ENCODE assay signal across 24 cellular contexts in genomic region chr11:78916759-78917158, GRCh38.
DNase-seq lines count a peak whose midpoint lies in the region; ATAC-seq, FAIRE-seq and TF ChIP-seq lines count a peak whose summit lies in the region.
"Had no signal": no experiment of that assay in that cellular context is flagged by ENCODE, and none has a peak within 500 bp of the region (broad histone marks: within the 10 kb centered on the region; RNA-seq: fewer than 3 reads in every experiment).

No MANE protein-coding gene starts in this region.

- H3K27ac Mint-ChIP-seq in mesothelial cell of epicardium = no peak overlapping the region
- H3K27ac Mint-ChIP-seq: activated naive CD4-positive, alpha-beta T cell treated with anti-CD3 and anti-CD28 coated beads, Interleukin-2, amount 10 ng/mL, durations not matched to agents 7 days and 5 days; H9; memory B cell; stimulated activated naive B cell treated with anti-CD40 and anti-IgM and Interleukin-4, amounts not matched to agents 10 μg/mL and 1 μg/mL and 100 μg/mL, for 72 hours had no signal

- no peak overlapping the region for H3K4me2 ChIP-seq in DND-41 (ENCODE audit: insufficient read depth, low read length)

- H3K4me1 Mint-ChIP-seq in mesothelial cell of epicardium = peaks cover 24% of the 10 kb centered on the region
- H3K4me1 Mint-ChIP-seq: activated naive CD4-positive, alpha-beta T cell treated with anti-CD3 and anti-CD28 coated beads, Interleukin-2, amount 10 ng/mL, durations not matched to agents 7 days and 5 days; stimulated activated naive B cell treated with anti-CD40 and anti-IgM and Interleukin-4, amounts not matched to agents 10 μg/mL and 1 μg/mL and 100 μg/mL, for 72 hours had no signal

- H3K36me3 ChIP-seq in DND-41 (ENCODE audit: insufficient read depth, low read length) = no peaks in the 10 kb centered on the region
- H3K36me3 ChIP-seq in bronchial epithelial cell (ENCODE audit: control insufficient read depth, insufficient read depth, low read length) = no peaks in the 10 kb centered on the region

- H3K79me2 ChIP-seq in DND-41 (ENCODE audit: insufficient read depth, low read length) = no peaks in the 10 kb centered on the region

- H3K9me3 ChIP-seq in DND-41 (ENCODE audit: insufficient read depth, low read length, severe bottlenecking) = no peaks in the 10 kb centered on the region
- H3K9me3 ChIP-seq: testis had no signal

- no peaks in the 10 kb centered on the region for H3K9me3 Mint-ChIP-seq in mesothelial cell of epicardium
- H3K9me3 Mint-ChIP-seq: activated naive CD4-positive, alpha-beta T cell treated with anti-CD3 and anti-CD28 coated beads, Interleukin-2, amount 10 ng/mL, durations not matched to agents 7 days and 5 days; H9 had no signal

- H3K36me3 Mint-ChIP-seq in mesothelial cell of epicardium = no peaks in the 10 kb centered on the region
- H3K36me3 Mint-ChIP-seq: activated naive CD4-positive, alpha-beta T cell treated with anti-CD3 and anti-CD28 coated beads, Interleukin-2, amount 10 ng/mL, durations not matched to agents 7 days and 5 days; memory B cell; stimulated activated naive B cell treated with anti-CD40 and anti-IgM and Interleukin-4, amounts not matched to agents 10 μg/mL and 1 μg/mL and 100 μg/mL, for 72 hours had no signal

- no peaks in the 10 kb centered on the region for H3K4me1 ChIP-seq in DND-41 (ENCODE audit: insufficient read depth, low read length)

- TF ChIP-seq CTCF in DND-41 (IDR thresholded peaks at IDR 0.05; ENCODE audit: borderline replicate concordance, extremely low read depth, low read length, poor library complexity, severe bottlenecking) (peak; percentile 5), bronchial epithelial cell (IDR thresholded peaks at IDR 0.05; ENCODE audit: insufficient read depth, low read length, severe bottlenecking) (peak; percentile 13), mesothelial cell of epicardium (IDR thresholded peaks at IDR 0.05; ENCODE audit: unreplicated experiment) (peak; percentile 24)

- ATAC-seq in DND-41 (ENCODE audit: insufficient read depth, low read depth) (no peak), GM21367 (IDR thresholded peaks at IDR 0.05; ENCODE audit: unreplicated experiment) (no peak)
- ATAC-seq: stimulated activated naive B cell treated with anti-CD40 and anti-IgM and Interleukin-4, amounts not matched to agents 10 μg/mL and 1 μg/mL and 100 μg/mL, for 72 hours had no signal

- H3K4me3 Mint-ChIP-seq in mesothelial cell of epicardium = no peak overlapping the region
- H3K4me3 Mint-ChIP-seq: activated naive CD4-positive, alpha-beta T cell treated with anti-CD3 and anti-CD28 coated beads, Interleukin-2, amount 10 ng/mL, durations not matched to agents 7 days and 5 days; H9; memory B cell; stimulated activated naive B cell treated with anti-CD40 and anti-IgM and Interleukin-4, amounts not matched to agents 10 μg/mL and 1 μg/mL and 100 μg/mL, for 72 hours had no signal

- H3K9ac ChIP-seq in DND-41 (ENCODE audit: low read depth, low read length) = no peak overlapping the region

- H2AFZ ChIP-seq in DND-41 (ENCODE audit: low read depth, low read length) = no peak overlapping the region

- no peaks in the 10 kb centered on the region for H3K27me3 Mint-ChIP-seq in mesothelial cell of epicardium (ENCODE audit: low read depth)
- H3K27me3 Mint-ChIP-seq: activated naive CD4-positive, alpha-beta T cell treated with anti-CD3 and anti-CD28 coated beads, Interleukin-2, amount 10 ng/mL, durations not matched to agents 7 days and 5 days had no signal

- H3K27me3 ChIP-seq in DND-41 (ENCODE audit: insufficient read depth, low read length, poor library complexity) = peaks cover 12% of the 10 kb centered on the region
- no peaks in the 10 kb centered on the region for H3K27me3 ChIP-seq in bronchial epithelial cell (ENCODE audit: control insufficient read depth, insufficient read depth, low read length)
- H3K27me3 ChIP-seq: testis had no signal

- DNase-seq in DND-41 (no peak), NAMALWA (ENCODE audit: low spot score) (peak; percentile 6), bronchial epithelial cell (ENCODE audit: low read depth) (peak; percentile 5), mesothelial cell of epicardium (ENCODE audit: low spot score in 2 of 2, unreplicated experiment in 2 of 2) (no peak), retina (no peak), putamen (ENCODE audit: low spot score) (no peak)
- DNase-seq: activated CD4-positive, alpha-beta T cell treated with anti-CD3 and anti-CD28 coated beads for 1 hour; activated naive CD4-positive, alpha-beta T cell treated with anti-CD3 and anti-CD28 coated beads, Interleukin-2, amount 10 ng/mL, durations not matched to agents 7 days and 5 days; activated T-cell treated with anti-CD3 and anti-CD28 coated beads, Interleukin-2, amount 50 U/mL, for 48 hours; AML-193; caudate nucleus; EL; H9; NCI-H1694; nucleus accumbens; OCI-M1; SHP77 treated with DMSO at 0.1 percent for 48 hours; stimulated activated CD4-positive, alpha-beta T cell treated with anti-CD3 and anti-CD28 coated beads, Interleukin-2, amount 100 ng/mL, for 48 hours; stimulated activated naive B cell treated with anti-CD40 and anti-IgM and Interleukin-4, amounts not matched to agents 10 μg/mL and 1 μg/mL and 100 μg/mL, for 72 hours; T-helper 1 cell; testis had no signal

- H3K27ac ChIP-seq in DND-41 (ENCODE audit: low read length) = no peak overlapping the region
- H3K27ac ChIP-seq: testis had no signal

- H3K4me3 ChIP-seq in DND-41 (ENCODE audit: low read depth in 1 of 2, low read length in 2 of 2) (no peak overlapping the region), bronchial epithelial cell (ENCODE audit: low read depth, low read length) (no peak overlapping the region)
- H3K4me3 ChIP-seq: testis had no signal

- H4K20me1 ChIP-seq in DND-41 (ENCODE audit: insufficient read depth, low read length) = no peaks in the 10 kb centered on the region

- no peak for FAIRE-seq in bronchial epithelial cell (lab: Jason Lieb, UNC)
- FAIRE-seq: TTC549 had no signal

Comparison
In these comparisons a context has a peak if more than half of its experiments do, and no peak if none do; other contexts are left out.
1. DNase-seq: peak in NAMALWA (single experiment) and bronchial epithelial cell (single experiment); none in DND-41 (single experiment), mesothelial cell of epicardium (0 of 2), retina (single experiment) and putamen (single experiment).
2. Peak in every context shown above with its lines, with median percentiles within 50 percentile points of each other: CTCF ChIP-seq.